In the genomic region with DNA sequence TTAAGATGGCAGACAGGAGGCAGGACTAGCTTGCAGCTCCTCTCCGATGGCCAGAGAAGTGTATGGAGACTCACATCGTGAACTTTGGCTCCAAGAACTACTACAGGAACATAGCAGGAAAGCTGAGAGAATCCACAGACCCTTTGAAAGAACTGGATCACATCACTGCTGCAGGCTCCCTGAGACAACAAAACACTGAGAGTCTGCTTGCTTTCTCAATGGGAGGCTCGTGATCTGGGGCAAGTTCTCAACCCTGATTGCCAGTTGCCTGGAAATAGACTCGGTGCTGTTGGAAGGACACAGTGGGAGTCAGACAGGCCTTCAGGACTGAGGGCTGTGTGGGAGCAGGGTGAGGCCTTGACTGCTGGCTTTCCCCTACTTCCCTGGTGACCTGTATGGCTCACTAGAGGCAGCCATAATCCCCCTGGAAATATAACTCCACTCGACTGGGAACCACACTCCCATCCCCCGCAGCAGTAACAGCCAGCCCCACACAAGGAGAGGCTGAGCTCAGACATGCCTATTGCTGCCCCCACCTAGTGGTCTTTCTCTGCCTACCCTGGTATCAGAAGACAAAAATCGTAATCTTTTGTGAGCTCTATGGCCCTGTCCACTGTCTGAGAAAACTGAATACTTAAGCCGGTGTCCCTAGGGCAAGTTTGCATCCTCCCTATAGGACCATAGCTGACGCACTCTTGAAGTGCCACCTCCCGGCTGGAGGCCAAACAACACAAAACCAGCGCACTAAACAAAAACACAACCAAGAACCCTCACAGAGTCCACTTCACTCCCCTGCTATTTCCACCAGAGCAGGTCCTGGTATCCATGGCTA, we compare ENCODE assay signal across 1 cellular context.
A peak's percentile ranks its signal among the peaks of the same experiment; 100 is the strongest.
TF ChIP-seq lines count a peak whose summit lies in the region.

No MANE protein-coding gene starts in this region.

TF ChIP-seq in HepG2, 621 proteins besides CTCF, POLR2A, EP300 and RAD21 (continued from another document):
- no peak for TF ChIP-seq ZNF318 (CRISPR knock-in tag; IDR thresholded peaks at IDR 0.05)
- no peak for TF ChIP-seq SNRNP70 (IDR thresholded peaks at IDR 0.05; ENCODE audit: low read depth, low read length)
- TF ChIP-seq SMYD3 (CRISPR knock-in tag; IDR thresholded peaks at IDR 0.05), result 0 out of 2 replicates have a peak, but pooled peaks have one; percentile 39
